Comparison of ENCODE assay signal across 9 cellular contexts in the genomic region with DNA sequence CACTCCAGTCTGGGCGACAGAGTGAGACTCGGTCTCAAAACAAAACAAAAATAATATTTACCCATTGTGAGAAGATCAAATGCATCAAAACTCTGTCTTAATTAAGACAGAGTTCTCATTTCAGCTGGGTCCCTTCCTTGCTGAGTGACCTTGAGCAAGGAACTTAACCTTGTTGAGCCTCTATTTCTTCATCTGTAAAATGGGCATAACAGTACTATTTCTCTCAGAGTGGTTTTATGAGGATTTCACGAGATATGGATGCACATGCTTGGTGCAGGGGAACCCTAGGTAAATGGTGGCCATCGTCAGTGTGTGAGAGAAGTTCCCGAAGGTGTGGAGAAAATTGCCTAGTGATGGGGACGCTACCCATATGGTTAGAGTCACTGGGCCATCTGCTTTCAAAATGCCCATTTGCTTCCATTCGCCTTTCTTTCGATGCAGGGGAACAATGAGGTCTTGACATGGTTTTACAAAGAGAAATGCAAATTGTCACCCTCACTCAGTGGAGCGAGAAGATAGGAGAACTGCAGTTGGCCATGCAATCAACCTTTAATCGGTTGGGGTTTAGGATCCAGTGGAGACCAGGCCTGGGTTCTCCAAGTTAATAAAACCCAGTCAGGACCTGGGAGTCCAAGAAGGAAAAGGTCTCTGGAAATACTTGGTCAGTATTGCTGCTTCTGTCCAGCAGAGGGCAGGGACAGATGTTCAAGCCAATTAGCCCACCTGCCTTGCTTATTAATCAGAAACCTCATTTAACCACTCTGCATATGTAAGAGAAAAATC. TPM values are rescaled to one million over a fixed set of nuclear protein-coding genes. Genes with fewer than 3 reads are reported as not detected.
DNase-seq lines count a peak whose midpoint lies in the region; ATAC-seq, FAIRE-seq and TF ChIP-seq lines count a peak whose summit lies in the region.
"Had no signal": no experiment of that assay in that cellular context is flagged by ENCODE, and none has a peak within 500 bp of the region (broad histone marks: within the 10 kb centered on the region; RNA-seq: fewer than 3 reads in every experiment).

No MANE protein-coding gene starts in this region.

- no peak for FAIRE-seq in GM12891 (lab: Jason Lieb, UNC)

- H3K27ac Mint-ChIP-seq in mesothelial cell of epicardium = no peak overlapping the region

- H3K9me3 Mint-ChIP-seq in mesothelial cell of epicardium = no peaks in the 10 kb centered on the region

- no peak for TF ChIP-seq POLR2A in GM12891 (IDR thresholded peaks at IDR 0.05; ENCODE audit: low read depth, low read length)

- peaks cover 3% of the 10 kb centered on the region for H3K4me1 Mint-ChIP-seq in mesothelial cell of epicardium

- DNase-seq in CD1c-positive myeloid dendritic cell (ENCODE audit: extremely low spot score) (peak; percentile 31), MV-4-11 (lab: John Stamatoyannopoulos, UW) (peak; percentile 9), cerebellar cortex (ENCODE audit: low spot score) (peak; percentile 17), mesothelial cell of epicardium (ENCODE audit: low spot score in 2 of 2, unreplicated experiment in 2 of 2) (no peak), GM12891 (ENCODE audit: insufficient read length, low spot score) (no peak), SHP77 (lab: John Stamatoyannopoulos, UW) (no peak), NCI-H1694 (lab: John Stamatoyannopoulos, UW) (no peak)
- DNase-seq: stimulated activated CD4-positive, alpha-beta T cell treated with anti-CD3 and anti-CD28 coated beads, Interleukin-1b, Interleukin-23, amount 100 ng/mL, for 48 hours had no signal

- ATAC-seq in HG03469 (IDR thresholded peaks at IDR 0.05; ENCODE audit: unreplicated experiment) = no peak

- H3K36me3 Mint-ChIP-seq in mesothelial cell of epicardium = peaks cover 5% of the 10 kb centered on the region

- H3K4me3 Mint-ChIP-seq in mesothelial cell of epicardium = no peak overlapping the region

- H3K27me3 Mint-ChIP-seq in mesothelial cell of epicardium (ENCODE audit: low read depth) = no peaks in the 10 kb centered on the region

- TF ChIP-seq CTCF in mesothelial cell of epicardium (IDR thresholded peaks at IDR 0.05; ENCODE audit: unreplicated experiment) = peak; percentile 42

TF ChIP-seq in GM12891, 5 proteins besides CTCF, POLR2A, EP300 and RAD21:
- TF ChIP-seq POU2F2 (IDR thresholded peaks at IDR 0.05; ENCODE audit: low read depth, low read length) (no peak), PAX5 (IDR thresholded peaks at IDR 0.05; ENCODE audit: insufficient read depth, low read length, severe bottlenecking) (no peak), POLR2AphosphoS5 (IDR thresholded peaks at IDR 0.05; ENCODE audit: low read depth, low read length) (no peak), TAF1 (IDR thresholded peaks at IDR 0.05; ENCODE audit: low read depth, low read length) (no peak), SPI1 (IDR thresholded peaks at IDR 0.05; ENCODE audit: low read depth, low read length) (no peak)

RNA-seq across cellular contexts. Expression of a gene that starts 37.1 kb away (rescaled TPM):
- total RNA-seq in mesothelial cell of epicardium = 6.6 to 6.9 TPM (median 6.6 TPM) in 3 replicates
- polyA plus RNA-seq in GM12891 (2012; ENCODE audit: low read depth, missing spikeins) = 1.8 TPM

Comparison
In these comparisons a context has a peak if more than half of its experiments do, and no peak if none do; other contexts are left out.
1. DNase-seq: peak in CD1c-positive myeloid dendritic cell (single experiment), MV-4-11 (single experiment) and cerebellar cortex (single experiment); none in mesothelial cell of epicardium (0 of 2), GM12891 (single experiment), SHP77 (0 of 2) and NCI-H1694 (single experiment).